Comparison of ENCODE assay signal across 8 cellular contexts in the genomic region with DNA sequence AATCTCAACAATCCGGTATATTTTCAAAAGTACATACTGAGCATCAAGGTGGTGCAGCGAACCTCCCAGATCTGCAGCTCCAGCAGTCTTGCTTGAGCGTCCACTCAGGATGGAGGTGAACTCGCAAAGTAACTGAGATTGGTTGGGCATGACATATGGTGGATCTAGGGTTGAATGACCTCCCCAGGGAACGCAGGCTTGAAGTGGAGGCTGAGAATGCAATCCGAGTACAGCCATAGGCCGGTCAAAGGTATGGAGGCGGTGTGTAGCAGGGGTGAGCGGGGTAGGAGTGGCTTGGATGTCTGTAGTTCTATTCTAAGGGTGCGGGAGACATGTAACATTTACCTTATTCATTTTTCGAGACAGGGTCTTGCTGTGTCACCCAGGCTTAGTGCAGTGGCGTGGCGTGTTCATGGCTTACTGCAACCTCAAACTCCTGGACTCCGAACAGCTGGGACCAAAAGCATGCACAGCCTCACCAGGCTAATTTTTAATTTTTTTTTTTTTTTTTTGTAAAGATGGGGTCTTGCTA. TPM values are rescaled to one million over a fixed set of nuclear protein-coding genes. Genes with fewer than 3 reads are reported as not detected.
DNase-seq lines count a peak whose midpoint lies in the region; ATAC-seq and TF ChIP-seq lines count a peak whose summit lies in the region.

No MANE protein-coding gene starts in this region.

- H3K4me2 ChIP-seq in PC-9: peak overlapping the region; percentile 87

- no TSS peak for BruUV-seq in PC-9 (replicated peaks; lab: Mats Ljungman, UMichigan)

- DNase-seq in Caki2 (ENCODE audit: low read depth) (peak; percentile 63), HT-29 (ENCODE audit: low spot score) (peak; percentile 70), PC-9 (peak in 1 of 2 experiments; percentile 10), cerebellar cortex (ENCODE audit: low spot score) (peak; percentile 74), kidney glomerular epithelial cell (lab: John Stamatoyannopoulos, UW) (peak; percentile 56)
- DNase-seq in stimulated activated naive CD8-positive, alpha-beta T cell treated with anti-CD3 and anti-CD28 coated beads, Interleukin-15, Interleukin-2, amounts not matched to agents 100 U/mL and 50 U/mL, for 24 hours: peak; percentile 27
- no peak for DNase-seq in stimulated activated CD4-positive, alpha-beta T cell treated with anti-CD3 and anti-CD28 coated beads, Interleukin-12 subunit alpha, Interleukin-12 subunit beta, amount 100 ng/mL, for 4 hours

- peak overlapping the region; percentile 87 for H3K4me3 ChIP-seq in PC-9

- in situ Hi-C loops in Caki2 (cut with HindIII; ENCODE audit: low pct_unique_long_range_greater_than_20kb, low sequenced_read_pairs): no loop called here

- no peaks in the 10 kb centered on the region for H3K9me2 ChIP-seq in PC-9 (ENCODE audit: insufficient read depth)

- intact Hi-C loops in PC-9 (cut with micrococcal nuclease; ENCODE audit: unreplicated experiment): no loop called here

- POLR2A ChIA-PET in PC-9 (lab: Charles Lee; ENCODE audit: unreplicated experiment): no interaction called here

- CTCF ChIA-PET in PC-9 (lab: Charles Lee): no interaction called here

- peak overlapping the region; percentile 85 for H2AFZ ChIP-seq in PC-9

- H3K27ac ChIP-seq in PC-9: 0 out of 2 replicates have a peak overlapping the region, but pooled peaks have one; percentile 32

- H3K9me3 ChIP-seq in PC-9 (ENCODE audit: insufficient read depth, low read depth): no peaks in the 10 kb centered on the region

- H4K20me1 ChIP-seq in PC-9 (ENCODE audit: insufficient read depth): no peaks in the 10 kb centered on the region

- ATAC-seq in GM19395 (IDR thresholded peaks at IDR 0.05; ENCODE audit: unreplicated experiment): peak; percentile 44
- peak; percentile 17 for ATAC-seq in stimulated activated naive CD8-positive, alpha-beta T cell treated with anti-CD3 and anti-CD28 coated beads, Interleukin-15, Interleukin-2, amounts not matched to agents 100 U/mL and 50 U/mL, for 24 hours

- no peaks in the 10 kb centered on the region; the same call in 1 of the 2 replicates for H3F3A ChIP-seq in PC-9 (ENCODE audit: insufficient read depth, low read depth)

- no peak for TF ChIP-seq CTCF in PC-9 (conservative IDR thresholded peaks at IDR 0.05)

- H3K27me3 ChIP-seq in PC-9 (ENCODE audit: insufficient read depth, low read depth): no peaks in the 10 kb centered on the region

- peaks cover 20% of the 10 kb centered on the region for H3K79me2 ChIP-seq in PC-9 (ENCODE audit: low read depth)

- no peaks in the 10 kb centered on the region for H3K36me3 ChIP-seq in PC-9 (ENCODE audit: low read depth)

- H3K4me1 ChIP-seq in PC-9 (replicated peaks; ENCODE audit: insufficient read depth): peaks cover 5% of the 10 kb centered on the region

RNA-seq across cellular contexts. Expression of a gene that starts 0.6 kb away (rescaled TPM):
- total RNA-seq in Caki2 (2014; rRNA removed; shearing (Covaris generic); ENCODE audit: low replicate concordance): 39.9 and 44.0 TPM in 2 replicates
- 43.6 and 58.4 TPM in 2 replicates for total RNA-seq in HT-29 (2014; rRNA removed; shearing (Covaris generic))
- 12.3 and 14.2 TPM in 2 replicates for total RNA-seq in PC-9 (2021)

RNA-seq across cellular contexts. Expression of a gene that starts 15.8 kb away (rescaled TPM):
- total RNA-seq in Caki2 (2014; rRNA removed; shearing (Covaris generic); ENCODE audit: low replicate concordance): 117 and 138 TPM in 2 replicates
- 67.8 and 70.6 TPM in 2 replicates for total RNA-seq in HT-29 (2014; rRNA removed; shearing (Covaris generic))
- total RNA-seq in PC-9 (2021): 21.1 and 25.1 TPM in 2 replicates

RNA-seq across cellular contexts. Expression of a gene that starts 16.6 kb away (rescaled TPM):
- total RNA-seq in Caki2 (2014; rRNA removed; shearing (Covaris generic); ENCODE audit: low replicate concordance): 22.4 and 22.9 TPM in 2 replicates
- 61.2 and 65.1 TPM in 2 replicates for total RNA-seq in HT-29 (2014; rRNA removed; shearing (Covaris generic))
- total RNA-seq in PC-9 (2021): 13.7 and 19.2 TPM in 2 replicates

RNA-seq across cellular contexts. Expression of a gene that starts 30.9 kb away (rescaled TPM):
- 106 and 114 TPM in 2 replicates for total RNA-seq in Caki2 (2014; rRNA removed; shearing (Covaris generic); ENCODE audit: low replicate concordance)
- 146 and 147 TPM in 2 replicates for total RNA-seq in HT-29 (2014; rRNA removed; shearing (Covaris generic))
- total RNA-seq in PC-9 (2021): 41.6 and 66.9 TPM in 2 replicates

RNA-seq across cellular contexts. Expression of a gene that starts 31.6 kb away (rescaled TPM):
- total RNA-seq in Caki2 (2014; rRNA removed; shearing (Covaris generic); ENCODE audit: low replicate concordance): 54.6 and 56.3 TPM in 2 replicates
- 71.3 and 86.5 TPM in 2 replicates for total RNA-seq in HT-29 (2014; rRNA removed; shearing (Covaris generic))
- total RNA-seq in PC-9 (2021): 27.5 and 29.1 TPM in 2 replicates
